In genomic region chr2:69565431-69565839, GRCh38 we compare ENCODE assay signal across 8 cellular contexts.
DNase-seq lines count a peak whose midpoint lies in the region; ATAC-seq and TF ChIP-seq lines count a peak whose summit lies in the region.

No MANE protein-coding gene starts in this region.

- no peak for TF ChIP-seq POLR2A in ovary (IDR thresholded peaks at IDR 0.05)

- no peaks in the 10 kb centered on the region for H3K9me3 ChIP-seq in ovary
- H3K9me3 ChIP-seq in upper lobe of right lung: no peaks in the 10 kb centered on the region

- no peak for TF ChIP-seq EP300 in ovary (IDR thresholded peaks at IDR 0.05)

- no peak overlapping the region for H3K27ac ChIP-seq in ovary
- H3K27ac ChIP-seq in upper lobe of right lung: no peak overlapping the region

- H3K4me3 ChIP-seq in ovary: no peak overlapping the region
- no peak overlapping the region for H3K4me3 ChIP-seq in upper lobe of right lung

- H3K27me3 ChIP-seq in ovary: no peaks in the 10 kb centered on the region
- no peaks in the 10 kb centered on the region for H3K27me3 ChIP-seq in upper lobe of right lung

- TF ChIP-seq CTCF in ovary (IDR thresholded peaks at IDR 0.05): peak in 2 of 3 donors; percentile 7 to 22
- peak; percentile 79 for TF ChIP-seq CTCF in upper lobe of right lung (IDR thresholded peaks at IDR 0.05)

- WGBS in ovary, 3 donors: 51 to 56% (median 55%) methylated on average over 3 of the region's 3 CpGs

- DNase-seq in Daoy (ENCODE audit: low read depth): peak; percentile 42
- peak; percentile 41 for DNase-seq in H4 (ENCODE audit: low spot score)
- peak; percentile 29 for DNase-seq in NCI-H774 (lab: John Stamatoyannopoulos, UW)
- DNase-seq in activated CD8-positive, alpha-beta memory T cell treated with anti-CD3 and anti-CD28 coated beads, Interleukin-2, amount 50 U/mL, for 4 hours: peak; percentile 75
- DNase-seq in fibroblast of gingiva (ENCODE audit: low read depth): peak; percentile 3
- DNase-seq in ovary: peak; percentile 18 to 53 (median 44)
- peak; percentile 73 for DNase-seq in upper lobe of right lung

- H3K4me1 ChIP-seq in ovary (ENCODE audit: insufficient read depth) (peaks cover 4% of the 10 kb centered on the region), upper lobe of right lung (peaks cover 18% of the 10 kb centered on the region)

- intact Hi-C loops in ovary (cut with DNase I) (loop anchor here in 1 of 4 donors (10.0 kb wide), 1 partner anchor 149 kb away; no protein-coding TSS in a partner anchor), upper lobe of right lung (cut with DNase I) (no loop called here)

- peak; percentile 88 for ATAC-seq in upper lobe of right lung
- ATAC-seq in HG03521 (IDR thresholded peaks at IDR 0.05; ENCODE audit: unreplicated experiment): no peak

- H3K36me3 ChIP-seq in ovary (no peaks in the 10 kb centered on the region), upper lobe of right lung (no peaks in the 10 kb centered on the region)

Comparison
In these comparisons a context has a peak if more than half of its experiments do, and no peak if none do; other contexts are left out.
1. DNase-seq: peak in every context shown above with its lines; median percentile 75 in activated CD8-positive, alpha-beta memory T cell treated with anti-CD3 and anti-CD28 coated beads, Interleukin-2, amount 50 U/mL, for 4 hours; 73 in upper lobe of right lung; 44 in ovary; 42 in Daoy; 41 in H4; 29 in NCI-H774; 3 in fibroblast of gingiva.